ENCODE assay signal across 1 cellular context in genomic region chr5:51099173-51099853, GRCh38.
TF ChIP-seq lines count a peak whose summit lies in the region.

No MANE protein-coding gene starts in this region.

TF ChIP-seq in K562, 482 proteins besides CTCF, POLR2A, EP300 and RAD21 (continued from another document and continues in another):
- TF ChIP-seq JUND (IDR thresholded peaks at IDR 0.05; ENCODE audit: borderline replicate concordance, low read depth, low read length) (no peak), JUND (tag; IDR thresholded peaks at IDR 0.05; ENCODE audit: borderline replicate concordance, low read depth, low read length) (peak; percentile 35; the same call in 1 of the 3 replicates), ZNF175 (CRISPR knock-in tag; IDR thresholded peaks at IDR 0.05; ENCODE audit: low read depth) (peak; percentile 96), ATF2 (CRISPR knock-in tag; IDR thresholded peaks at IDR 0.05) (no peak), PHF8 (IDR thresholded peaks at IDR 0.05; ENCODE audit: borderline replicate concordance, low read length) (no peak), THRB (CRISPR knock-in tag; conservative IDR thresholded peaks at IDR 0.05) (no peak), RFX7 (CRISPR knock-in tag; IDR thresholded peaks at IDR 0.05) (no peak), MEF2D (tag; conservative IDR thresholded peaks at IDR 0.05; ENCODE audit: low read depth) (peak; percentile 88), TFAM (CRISPR knock-in tag; conservative IDR thresholded peaks at IDR 0.05) (no peak), FIP1L1 (IDR thresholded peaks at IDR 0.05; ENCODE audit: low read depth, low read length, poor library complexity, severe bottlenecking) (no peak), NCOA2 (IDR thresholded peaks at IDR 0.05; ENCODE audit: partially characterized antibody in 2 of 2) (no peak), MAX (CRISPR knock-in tag; IDR thresholded peaks at IDR 0.05) (no peak), HDAC6 (IDR thresholded peaks at IDR 0.05; ENCODE audit: low read depth, low read length) (no peak), ID3 (CRISPR knock-in tag; IDR thresholded peaks at IDR 0.05) (peak; percentile 84), ID3 (tag; IDR thresholded peaks at IDR 0.05) (peak; percentile 93), HMBOX1 (IDR thresholded peaks at IDR 0.05) (no peak), NFE2L1 (tag; IDR thresholded peaks at IDR 0.05; ENCODE audit: borderline replicate concordance, low read depth) (peak; percentile 57), PTRF (tag; IDR thresholded peaks at IDR 0.05) (peak; percentile 90), ZBTB43 (CRISPR knock-in tag; IDR thresholded peaks at IDR 0.05) (no peak), ZNF551 (CRISPR knock-in tag; IDR thresholded peaks at IDR 0.05) (no peak), STAT5A (IDR thresholded peaks at IDR 0.05; ENCODE audit: borderline replicate concordance, low read length) (peak; percentile 29; the same call in 1 of the 2 replicates), ZC3H8 (IDR thresholded peaks at IDR 0.05) (no peak), ZNF41 (CRISPR knock-in tag; conservative IDR thresholded peaks at IDR 0.05) (peak; percentile 82), ZNF232 (CRISPR knock-in tag; IDR thresholded peaks at IDR 0.05) (no peak), GABPB2 (CRISPR knock-in tag; conservative IDR thresholded peaks at IDR 0.05) (no peak), ZNF274 (IDR thresholded peaks at IDR 0.05; ENCODE audit: borderline replicate concordance, low read depth, low read length) (no peak), TCF7 (IDR thresholded peaks at IDR 0.05; ENCODE audit: borderline replicate concordance) (no peak), POLR2B (IDR thresholded peaks at IDR 0.05; ENCODE audit: low read depth, partially characterized antibody) (no peak), RBM17 (IDR thresholded peaks at IDR 0.05; ENCODE audit: borderline replicate concordance, low read depth, low read length) (no peak), OTX1 (CRISPR knock-in tag; IDR thresholded peaks at IDR 0.05) (no peak), NONO (IDR thresholded peaks at IDR 0.05; ENCODE audit: low read depth in 2 of 2, low read length in 1 of 2) (no peak), IFI16 (CRISPR knock-in tag; IDR thresholded peaks at IDR 0.05) (no peak), ZNF239 (CRISPR knock-in tag; IDR thresholded peaks at IDR 0.05) (peak; percentile 73), MTA1 (IDR thresholded peaks at IDR 0.05; ENCODE audit: borderline replicate concordance) (no peak), KLF10 (CRISPR knock-in tag; IDR thresholded peaks at IDR 0.05) (no peak), TGIF2 (CRISPR knock-in tag; IDR thresholded peaks at IDR 0.05) (no peak), ZNF311 (CRISPR knock-in tag; IDR thresholded peaks at IDR 0.05) (peak; percentile 92), HMG20B (CRISPR knock-in tag; IDR thresholded peaks at IDR 0.05) (no peak), STAT5B (CRISPR knock-in tag; IDR thresholded peaks at IDR 0.05) (peak; percentile 59; the same call in 1 of the 2 replicates), TSHZ1 (CRISPR knock-in tag; IDR thresholded peaks at IDR 0.05) (peak; percentile 78), ZBTB9 (CRISPR knock-in tag; IDR thresholded peaks at IDR 0.05) (peak; percentile 77; the same call in 1 of the 2 replicates), PHB2 (IDR thresholded peaks at IDR 0.05; ENCODE audit: low read depth) (no peak), ZNF75A (CRISPR knock-in tag; IDR thresholded peaks at IDR 0.05) (no peak), ARID3B (CRISPR knock-in tag; IDR thresholded peaks at IDR 0.05; ENCODE audit: borderline replicate concordance) (no peak), PKNOX1 (IDR thresholded peaks at IDR 0.05) (no peak), ZNF445 (CRISPR knock-in tag; IDR thresholded peaks at IDR 0.05; ENCODE audit: low read depth) (no peak), RB1 (IDR thresholded peaks at IDR 0.05; ENCODE audit: low read depth) (no peak), EP400 (IDR thresholded peaks at IDR 0.05) (no peak), FOXP1 (CRISPR knock-in tag; IDR thresholded peaks at IDR 0.05) (no peak), ZNF740 (CRISPR knock-in tag; IDR thresholded peaks at IDR 0.05) (no peak), ZNF740 (tag; IDR thresholded peaks at IDR 0.05) (peak in 1 of 2 experiments; percentile 95; a peak in 2 of 4 replicates), NR2C1 (IDR thresholded peaks at IDR 0.05) (no peak), NR2C1 (tag; IDR thresholded peaks at IDR 0.05) (peak; percentile 91), CREB3 (tag; conservative IDR thresholded peaks at IDR 0.05; ENCODE audit: low read depth) (peak; percentile 93), TEAD1 (CRISPR knock-in tag; IDR thresholded peaks at IDR 0.05) (peak in 1 of 2 experiments; percentile 77; a peak in 2 of 4 replicates), MECOM (CRISPR knock-in tag; IDR thresholded peaks at IDR 0.05) (peak; percentile 89), ZBTB17 (CRISPR knock-in tag; IDR thresholded peaks at IDR 0.05) (peak; percentile 67), IRF2 (CRISPR knock-in tag; IDR thresholded peaks at IDR 0.05) (no peak)
